ENCODE assay signal across 33 cellular contexts in the genomic region with DNA sequence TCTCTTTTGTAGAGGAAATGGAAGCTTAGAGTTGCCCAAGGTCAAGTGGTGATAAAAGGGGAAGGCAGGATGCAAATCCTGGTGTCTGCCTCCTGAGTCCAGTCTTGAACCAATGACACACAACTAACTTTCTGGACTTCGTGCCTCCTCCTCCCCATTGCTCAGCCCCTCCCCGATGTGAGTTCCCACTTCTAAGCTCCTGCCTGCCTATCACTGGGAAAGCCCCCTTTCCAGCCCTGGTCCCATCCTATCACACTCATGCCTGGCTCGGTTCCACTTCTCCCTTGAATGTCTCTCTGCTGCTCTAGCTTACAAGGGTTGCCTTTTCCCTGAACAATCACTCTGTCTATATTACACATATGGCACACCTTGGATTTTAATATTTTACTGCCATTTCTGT.
"Had no signal": no experiment of that assay in that cellular context is flagged by ENCODE, and none has a peak within 500 bp of the region (broad histone marks: within the 10 kb centered on the region; RNA-seq: fewer than 3 reads in every experiment).

No MANE protein-coding gene starts in this region.

- H3K36me3 Mint-ChIP-seq: activated naive CD4-positive, alpha-beta T cell treated with anti-CD3 and anti-CD28 coated beads, Interleukin-2, amount 10 ng/mL, durations not matched to agents 7 days and 5 days; immature natural killer cell; natural killer cell; neural progenitor cell; stimulated activated memory B cell treated with anti-CD40 and anti-IgM and Interleukin-4, amounts not matched to agents 10 μg/mL and 1 μg/mL and 100 μg/mL, for 72 hours had no signal

- H3K9me3 Mint-ChIP-seq: activated naive CD4-positive, alpha-beta T cell treated with anti-CD3 and anti-CD28 coated beads, Interleukin-2, amount 10 ng/mL, durations not matched to agents 7 days and 5 days; activated T-helper 1 cell treated with anti-CD3 and anti-CD28 coated beads, Interleukin-12 subunit alpha, Interleukin-12 subunit beta, Interleukin-2, Interleukin-4 antibody, amounts not matched to agents 30 ng/mL and 10 ng/mL and 1 ng/mL, durations not matched to agents 14 hours and 24 hours and 36 hours; effector memory CD8-positive, alpha-beta T cell; immature natural killer cell; natural killer cell; neural progenitor cell; stimulated activated memory B cell treated with anti-CD40 and anti-IgM and Interleukin-4, amounts not matched to agents 10 μg/mL and 1 μg/mL and 100 μg/mL, for 72 hours; stimulated activated naive CD8-positive, alpha-beta T cell treated with anti-CD3 and anti-CD28 coated beads, Interleukin-15, amount 100 ng/mL, for 72 hours had no signal

- H3K4me3 Mint-ChIP-seq: activated naive CD4-positive, alpha-beta T cell treated with anti-CD3 and anti-CD28 coated beads, Interleukin-2, amount 10 ng/mL, durations not matched to agents 7 days and 5 days; activated T-helper 1 cell treated with anti-CD3 and anti-CD28 coated beads, Interleukin-12 subunit alpha, Interleukin-12 subunit beta, Interleukin-2, Interleukin-4 antibody, amounts not matched to agents 30 ng/mL and 10 ng/mL and 1 ng/mL, durations not matched to agents 14 hours and 24 hours and 36 hours; effector memory CD8-positive, alpha-beta T cell; immature natural killer cell; natural killer cell; neural progenitor cell; stimulated activated memory B cell treated with anti-CD40 and anti-IgM and Interleukin-4, amounts not matched to agents 10 μg/mL and 1 μg/mL and 100 μg/mL, for 72 hours; stimulated activated naive CD8-positive, alpha-beta T cell treated with anti-CD3 and anti-CD28 coated beads, Interleukin-15, amount 100 ng/mL, for 72 hours had no signal

- H3K9me3 ChIP-seq: lower lobe of right lung, right lobe of liver, upper lobe of left lung, vagina had no signal

- H3K4me2 ChIP-seq: neural progenitor cell had no signal

- H3K4me1 Mint-ChIP-seq: immature natural killer cell; natural killer cell; stimulated activated naive CD8-positive, alpha-beta T cell treated with anti-CD3 and anti-CD28 coated beads, Interleukin-15, amount 100 ng/mL, for 72 hours had no signal

- H3K9ac ChIP-seq: neural progenitor cell had no signal

- H3K4me1 ChIP-seq: lower lobe of right lung, right lobe of liver, upper lobe of left lung, vagina had no signal

- H3K27ac ChIP-seq: brain microvascular endothelial cell, coronary artery, lower lobe of right lung, neural progenitor cell, right lobe of liver, upper lobe of left lung, vagina, VCaP had no signal

- H3K4me3 ChIP-seq: coronary artery, lower lobe of right lung, neural progenitor cell, right lobe of liver, upper lobe of left lung, vagina had no signal

- H2AFZ ChIP-seq: neural progenitor cell had no signal

- H3K27ac Mint-ChIP-seq: activated naive CD4-positive, alpha-beta T cell treated with anti-CD3 and anti-CD28 coated beads, Interleukin-2, amount 10 ng/mL, durations not matched to agents 7 days and 5 days; activated T-helper 1 cell treated with anti-CD3 and anti-CD28 coated beads, Interleukin-12 subunit alpha, Interleukin-12 subunit beta, Interleukin-2, Interleukin-4 antibody, amounts not matched to agents 30 ng/mL and 10 ng/mL and 1 ng/mL, durations not matched to agents 14 hours and 24 hours and 36 hours; effector memory CD8-positive, alpha-beta T cell; immature natural killer cell; natural killer cell; neural progenitor cell; stimulated activated memory B cell treated with anti-CD40 and anti-IgM and Interleukin-4, amounts not matched to agents 10 μg/mL and 1 μg/mL and 100 μg/mL, for 72 hours; stimulated activated naive CD8-positive, alpha-beta T cell treated with anti-CD3 and anti-CD28 coated beads, Interleukin-15, amount 100 ng/mL, for 72 hours had no signal

- H3K27me3 ChIP-seq: brain microvascular endothelial cell, neural progenitor cell, right lobe of liver, upper lobe of left lung, vagina had no signal

- H3K36me3 ChIP-seq: brain microvascular endothelial cell, lower lobe of right lung, neural progenitor cell, right lobe of liver, upper lobe of left lung, vagina had no signal

- DNase-seq: activated CD4-positive, alpha-beta T cell treated with anti-CD3 and anti-CD28 coated beads for 4 hours; activated CD4-positive, alpha-beta T cell treated with anti-CD3 and anti-CD28 coated beads, Interleukin-2, amount 50 U/mL, for 4 hours; activated CD8-positive, alpha-beta memory T cell treated with anti-CD3 and anti-CD28 coated beads, Interleukin-2, amount 50 U/mL, for 4 hours; activated effector memory CD4-positive, alpha-beta T cell treated with anti-CD3 and anti-CD28 coated beads, Interleukin-2, amount 50 U/mL, for 16 hours; activated naive CD4-positive, alpha-beta T cell treated with anti-CD3 and anti-CD28 coated beads, Interleukin-2, amount 10 ng/mL, durations not matched to agents 7 days and 5 days; activated T-cell treated with anti-CD3 and anti-CD28 coated beads, Interleukin-2, amount 50 U/mL, for 1 hour; amniotic stem cell; brain microvascular endothelial cell; effector memory CD8-positive, alpha-beta T cell; foreskin fibroblast; head of caudate nucleus; hypothalamus; immature natural killer cell; kidney glomerular epithelial cell; lower lobe of right lung; mesendoderm; natural killer cell; posterior cingulate gyrus; right lobe of liver; stimulated activated CD4-positive, alpha-beta T cell treated with anti-CD3 and anti-CD28 coated beads, Interleukin-12 subunit alpha, Interleukin-12 subunit beta, amount 100 ng/mL, for 4 hours; stimulated activated CD4-positive, alpha-beta T cell treated with anti-CD3 and anti-CD28 coated beads, Interleukin-4, amount 100 ng/mL, for 4 hours; stimulated activated CD8-positive, alpha-beta memory T cell treated with anti-CD3 and anti-CD28 coated beads, Interleukin-4, amount 100 ng/mL, for 48 hours; stimulated activated naive CD8-positive, alpha-beta T cell treated with anti-CD3 and anti-CD28 coated beads, Interleukin-15, amount 100 ng/mL, for 72 hours; substantia nigra; upper lobe of left lung had no signal

- ATAC-seq: effector memory CD8-positive, alpha-beta T cell; esophagus mucosa; left lobe of liver; lower lobe of right lung; natural killer cell; right lobe of liver; stimulated activated memory B cell treated with anti-CD40 and anti-IgM and Interleukin-4, amounts not matched to agents 10 μg/mL and 1 μg/mL and 100 μg/mL, for 72 hours; stimulated activated naive CD8-positive, alpha-beta T cell treated with anti-CD3 and anti-CD28 coated beads, Interleukin-15, amount 100 ng/mL, for 72 hours had no signal
